In the genomic region with DNA sequence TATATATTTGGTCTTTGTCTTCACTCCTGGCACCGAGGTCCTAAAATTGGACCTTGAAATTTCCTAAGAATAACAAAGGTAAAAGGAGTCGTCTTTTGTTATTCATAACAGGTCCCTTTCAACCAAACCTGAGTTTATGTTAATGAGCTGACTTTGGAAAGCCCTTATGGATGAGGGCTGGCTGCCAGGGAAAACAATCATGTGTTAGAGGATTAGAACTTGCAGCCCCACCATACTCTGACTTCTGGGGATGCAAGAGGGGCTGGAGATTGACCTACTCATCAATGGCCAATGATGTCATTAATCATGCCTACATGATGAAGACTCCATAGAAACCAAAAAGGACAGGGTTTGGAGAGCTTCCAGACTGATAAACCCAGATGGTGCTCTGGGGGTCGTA, we compare ENCODE assay signal across 17 cellular contexts.
"Had no signal": no experiment of that assay in that cellular context is flagged by ENCODE, and none has a peak within 500 bp of the region (broad histone marks: within the 10 kb centered on the region; RNA-seq: fewer than 3 reads in every experiment).

No MANE protein-coding gene starts in this region.

- H3K27me3 Mint-ChIP-seq: activated B cell treated with CpG ODN at 0.5 μM for 24 hours; activated CD8-positive, alpha-beta T cell treated with anti-CD3 and anti-CD28 coated beads for 36 hours had no signal

- H3K4me3 Mint-ChIP-seq: activated B cell treated with CpG ODN at 0.5 μM for 24 hours, endodermal cell, natural killer cell had no signal

- H3K9me3 Mint-ChIP-seq: activated B cell treated with CpG ODN at 0.5 μM for 24 hours; activated CD8-positive, alpha-beta T cell treated with anti-CD3 and anti-CD28 coated beads for 36 hours; natural killer cell had no signal

- ATAC-seq: activated CD8-positive, alpha-beta T cell treated with anti-CD3 and anti-CD28 coated beads for 36 hours; body of pancreas; left colon; lower lobe of right lung; natural killer cell; psoas muscle; right cardiac atrium had no signal

- H3K36me3 Mint-ChIP-seq: natural killer cell had no signal

- DNase-seq: activated B cell treated with CpG ODN at 0.5 μM for 24 hours; activated CD4-positive, alpha-beta T cell treated with anti-CD3 and anti-CD28 coated beads for 4 hours; activated T-cell treated with anti-CD3 and anti-CD28 coated beads, Interleukin-2, amount 50 U/mL, for 1 hour; amygdala; body of pancreas; dorsolateral prefrontal cortex; endodermal cell; foreskin fibroblast; islet precursor cell; left colon; lower lobe of right lung; natural killer cell; psoas muscle; right cardiac atrium; stimulated activated CD4-positive, alpha-beta T cell treated with anti-CD3 and anti-CD28 coated beads, Interleukin-2, amount 100 ng/mL, for 48 hours; upper lobe of left lung had no signal

- H3K27ac Mint-ChIP-seq: activated B cell treated with CpG ODN at 0.5 μM for 24 hours, endodermal cell had no signal
